8 cellular contexts compared by ENCODE assay signal in the genomic region with DNA sequence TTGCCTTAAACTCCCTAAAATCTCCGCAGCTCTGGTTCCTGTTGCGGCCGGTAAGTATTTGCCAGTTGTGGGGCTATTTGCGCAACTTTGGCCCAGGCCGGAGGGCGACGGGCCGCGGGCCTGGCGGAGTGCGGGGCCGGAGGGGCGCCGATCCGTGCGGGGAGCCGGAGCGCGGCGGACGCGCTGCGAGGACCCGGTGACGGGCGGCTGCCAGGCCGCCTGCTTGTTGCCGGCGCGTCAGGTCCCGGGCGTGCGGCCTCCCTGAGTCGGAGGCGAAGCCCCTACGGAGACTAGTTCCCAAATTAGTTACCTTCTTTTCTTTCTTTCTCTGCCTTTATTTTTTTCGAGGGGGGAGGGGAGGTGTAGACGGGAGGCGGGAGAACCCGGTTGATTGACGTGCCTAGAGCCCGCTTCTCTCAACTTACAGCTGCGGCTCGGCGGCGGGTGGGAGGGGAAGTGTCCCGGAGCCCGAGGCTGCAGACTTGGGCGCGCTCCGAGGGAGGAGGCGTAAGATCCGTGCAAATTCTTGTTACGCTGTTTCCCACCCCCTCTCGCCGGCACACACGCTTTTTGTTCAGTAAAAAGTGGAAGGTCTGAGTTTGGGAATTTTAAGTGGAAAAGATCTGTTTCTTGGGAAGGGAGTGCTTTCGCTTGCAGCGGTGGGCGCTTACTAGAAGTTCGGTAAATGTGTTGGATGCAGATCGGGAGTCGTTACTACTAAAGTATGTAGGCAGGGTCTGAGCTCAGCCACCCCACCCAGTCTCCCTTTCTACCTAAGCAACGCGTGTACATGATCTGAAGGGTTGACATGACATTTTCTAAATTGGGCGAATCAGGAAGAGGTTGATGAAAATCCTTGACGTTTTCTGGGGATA. TPM values are rescaled to one million over a fixed set of nuclear protein-coding genes. Genes with fewer than 3 reads are reported as not detected.
DNase-seq lines count a peak whose midpoint lies in the region; ATAC-seq and TF ChIP-seq lines count a peak whose summit lies in the region.

No MANE protein-coding gene starts in this region.

- peak overlapping the region; percentile 71; the same call in 1 of the 2 replicates for H3K4me2 ChIP-seq in KMS-11
- H3K4me2 ChIP-seq in fibroblast of lung (ENCODE audit: extremely low read depth, insufficient read depth, low read length): peak overlapping the region; percentile 92

- POLR2A ChIA-PET in CD8-positive, alpha-beta T cell (lab: Charles Lee): interaction anchor here (0.5 to 5.3 kb wide), 26 partner anchors 8 to 962 kb away, joined by 3 to 72 read pairs (median 4); partner anchors contain the start of genes AKAP5, CHURC1, HSPA2 and MTHFD1

- H3K9ac ChIP-seq in KMS-11 (peak overlapping the region; percentile 97), fibroblast of lung (ENCODE audit: insufficient read depth, low read length) (peak overlapping the region; percentile 97)

- H3K9me3 ChIP-seq in CD8-positive, alpha-beta T cell (ENCODE audit: low read length): no peaks in the 10 kb centered on the region
- no peaks in the 10 kb centered on the region for H3K9me3 ChIP-seq in fibroblast of lung (ENCODE audit: control insufficient read depth, insufficient read depth, low read depth, low read length)

- peak overlapping the region; percentile 95 for H3K4me3 ChIP-seq in CD8-positive, alpha-beta T cell (ENCODE audit: low read depth, low read length)
- no peak overlapping the region for H3K4me3 ChIP-seq in KMS-11 (IDR thresholded peaks at IDR 0.05; ENCODE audit: insufficient read depth, low read depth, low read length)
- H3K4me3 ChIP-seq in fibroblast of lung (replicated peaks in 1 of 4; ENCODE audit: control extremely low read depth in 1 of 4, insufficient read depth in 1 of 4, low read depth in 3 of 4, low read length in 4 of 4): peak overlapping the region; percentile 73 to 90 (median 80)

- H3K9me3 Mint-ChIP-seq in CD8-positive, alpha-beta T cell: no peaks in the 10 kb centered on the region
- H3K9me3 Mint-ChIP-seq in naive B cell: no peaks in the 10 kb centered on the region

- peak overlapping the region; percentile 100 for H3K27ac Mint-ChIP-seq in CD8-positive, alpha-beta T cell
- peak overlapping the region; percentile 99 to 100 (median 100) for H3K27ac Mint-ChIP-seq in naive B cell

- peaks cover 28% of the 10 kb centered on the region for H3K36me3 Mint-ChIP-seq in CD8-positive, alpha-beta T cell
- H3K36me3 Mint-ChIP-seq in naive B cell: no peaks in the 10 kb centered on the region

- peak overlapping the region; percentile 99 for H3K27ac ChIP-seq in CD8-positive, alpha-beta T cell (ENCODE audit: low read depth, low read length)
- peak overlapping the region; percentile 98 for H3K27ac ChIP-seq in KMS-11
- peak overlapping the region; percentile 98 for H3K27ac ChIP-seq in fibroblast of lung (ENCODE audit: insufficient read depth, low read length)

- H3K27me3 ChIP-seq in CD8-positive, alpha-beta T cell (ENCODE audit: insufficient read depth, low read length): no peaks in the 10 kb centered on the region
- H3K27me3 ChIP-seq in KMS-11 (ENCODE audit: insufficient read depth, low read depth) (no peaks in the 10 kb centered on the region), fibroblast of lung (ENCODE audit: control insufficient read depth, insufficient read depth, low read length) (no peaks in the 10 kb centered on the region)

- peaks cover 55% of the 10 kb centered on the region for H3K4me1 ChIP-seq in CD8-positive, alpha-beta T cell (ENCODE audit: insufficient read depth, low read length)
- H3K4me1 ChIP-seq in KMS-11 (ENCODE audit: low read depth, poor library complexity, severe bottlenecking) (peaks cover 56% of the 10 kb centered on the region), fibroblast of lung (ENCODE audit: control insufficient read depth, extremely low read depth, insufficient read depth, low read length) (peaks cover 13% of the 10 kb centered on the region)

- H3K79me2 ChIP-seq in KMS-11 (ENCODE audit: insufficient read depth, low read depth) (peaks cover 81% of the 10 kb centered on the region), fibroblast of lung (ENCODE audit: control insufficient read depth, insufficient read depth, low read length) (peaks cover 66% of the 10 kb centered on the region)

- intact Hi-C loops in CD8-positive, alpha-beta T cell (cut with DNase I, micrococcal nuclease): loop anchor here (1.0 to 5.0 kb wide), 4 partner anchors 38 to 863 kb away; partner anchors contain the start of genes AKAP5 (in 2 of the 2) and WDR89 (in 1 of the 2)

- TF ChIP-seq CTCF in CD8-positive, alpha-beta T cell (IDR thresholded peaks at IDR 0.05): no peak
- no peak for TF ChIP-seq CTCF in KMS-11 (conservative IDR thresholded peaks at IDR 0.05; ENCODE audit: low read depth, low read length)
- no peak for TF ChIP-seq CTCF in fibroblast of lung (conservative IDR thresholded peaks at IDR 0.05 in 1 of 2, IDR thresholded peaks at IDR 0.05 in 1 of 2; ENCODE audit: low read depth in 1 of 2, low read length in 2 of 2)

- peaks cover 66% of the 10 kb centered on the region for H3K4me1 Mint-ChIP-seq in CD8-positive, alpha-beta T cell (ENCODE audit: low read depth)
- peaks cover 65 to 79% (median 78%) of the 10 kb centered on the region in 3 donors for H3K4me1 Mint-ChIP-seq in naive B cell

- ATAC-seq in CD8-positive, alpha-beta T cell: peak; percentile 17
- peak; percentile 26 for ATAC-seq in GM21526 (IDR thresholded peaks at IDR 0.05; ENCODE audit: low FRiP score, unreplicated experiment)
- ATAC-seq in naive B cell (ENCODE audit: low read depth in 2 of 2): peak; percentile 18 to 24

- peak overlapping the region; percentile 91 for H3K4me3 Mint-ChIP-seq in CD8-positive, alpha-beta T cell
- peak overlapping the region; percentile 91 to 99 (median 95) for H3K4me3 Mint-ChIP-seq in naive B cell

- peak; percentile 70 to 89 (median 82) for DNase-seq in CD8-positive, alpha-beta T cell
- DNase-seq in RPMI7951 (ENCODE audit: low read depth) (peak; percentile 88), fibroblast of lung (ENCODE audit: low read depth in 2 of 2) (peak; percentile 86), naive B cell (peak; percentile 85)
- DNase-seq in activated T-helper 1 cell treated with anti-CD3 and anti-CD28 coated beads, Interleukin-2, amount 50 U/mL, for 16 hours (ENCODE audit: low read depth in 1 of 2, low spot score in 1 of 2): peak; percentile 66 to 71
- peak; percentile 77 to 82 for DNase-seq in stimulated activated CD8-positive, alpha-beta memory T cell treated with anti-CD3 and anti-CD28 coated beads, Interleukin-7, amount 100 ng/mL, for 4 hours (ENCODE audit: low read depth in 2 of 2)

- H3K27me3 Mint-ChIP-seq in CD8-positive, alpha-beta T cell (ENCODE audit: low read depth): no peaks in the 10 kb centered on the region
- H3K27me3 Mint-ChIP-seq in naive B cell: peaks cover 0 to 6% (median 0%) of the 10 kb centered on the region in 3 donors

- H3K36me3 ChIP-seq in CD8-positive, alpha-beta T cell (ENCODE audit: insufficient read depth, low read length): no peaks in the 10 kb centered on the region
- H3K36me3 ChIP-seq in KMS-11 (ENCODE audit: insufficient read depth) (no peaks in the 10 kb centered on the region), fibroblast of lung (ENCODE audit: control insufficient read depth, insufficient read depth, low read length) (no peaks in the 10 kb centered on the region)

- CTCF ChIA-PET in CD8-positive, alpha-beta T cell (lab: Charles Lee): interaction anchor here (0.7 to 7.6 kb wide), 11 partner anchors 9 to 75 kb away, joined by 3 to 56 read pairs (median 3); partner anchors contain the start of gene HSPA2

- H4K20me1 ChIP-seq in KMS-11 (ENCODE audit: insufficient read depth): no peaks in the 10 kb centered on the region
- H4K20me1 ChIP-seq in fibroblast of lung (ENCODE audit: control insufficient read depth, extremely low read depth, insufficient read depth, low read length): peaks cover 12% of the 10 kb centered on the region

- H2AFZ ChIP-seq in KMS-11 (ENCODE audit: low read depth) (peak overlapping the region; percentile 47), fibroblast of lung (ENCODE audit: low read length) (no peak overlapping the region)

RNA-seq across cellular contexts. Expression of gene ZBTB1, which starts 0.6 kb away (rescaled TPM):
- total RNA-seq in CD8-positive, alpha-beta T cell: 100 to 1,000 TPM; 200 to 205 TPM
- 28.0 and 33.0 TPM in 2 replicates for total RNA-seq in RPMI7951 (2014; rRNA removed; shearing (Covaris generic))
- 40.5 and 45.7 TPM in 2 replicates for total RNA-seq in fibroblast of lung
- 24.4 and 39.1 TPM in 2 replicates for polyA plus RNA-seq in fibroblast of lung
- 16.7 and 24.6 TPM in 2 replicates for polyA plus RNA-seq in fibroblast of lung (2012)
- polyA minus RNA-seq in fibroblast of lung (ENCODE audit: low replicate concordance): 0.67 and 2.4 TPM in 2 replicates
- polyA plus RNA-seq in naive B cell (ENCODE audit: low read depth in 6 of 6): 100 to 1,000 TPM in 1 of 6 donors, 10 to 100 TPM in 5; 54.4 to 103 (median 76.5) TPM

RNA-seq across cellular contexts. Expression of gene ZBTB25, which starts 1.5 kb away (rescaled TPM):
- total RNA-seq in CD8-positive, alpha-beta T cell: 10 to 100 TPM; 42.3 to 43.8 TPM
- 3.8 and 8.3 TPM in 2 replicates for total RNA-seq in RPMI7951 (2014; rRNA removed; shearing (Covaris generic))
- total RNA-seq in fibroblast of lung: 5.4 and 9.2 TPM in 2 replicates
- polyA plus RNA-seq in fibroblast of lung (4.9 and 7.2 TPM in 2 replicates), naive B cell (ENCODE audit: low read depth in 6 of 6) (10 to 100 TPM; 16.7 to 26.4 (median 22.3) TPM)
- polyA plus RNA-seq in fibroblast of lung (2012): 3.4 and 3.8 TPM in 2 replicates
- polyA minus RNA-seq in fibroblast of lung (ENCODE audit: low replicate concordance): 10.3 and 13.2 TPM in 2 replicates

RNA-seq across cellular contexts. Expression of gene HSPA2, which starts 35.4 kb away (rescaled TPM):
- 1 to 10 TPM; 2.1 to 2.6 TPM for total RNA-seq in CD8-positive, alpha-beta T cell
- total RNA-seq in RPMI7951 (2014; rRNA removed; shearing (Covaris generic)): 10.0 and 11.2 TPM in 2 replicates
- total RNA-seq in fibroblast of lung: 9.9 and 12.8 TPM in 2 replicates
- polyA plus RNA-seq in fibroblast of lung (16.5 and 50.0 TPM in 2 replicates), naive B cell (ENCODE audit: low read depth in 6 of 6) (1 to 10 TPM in 1 of 6 donors, under 1 TPM in 4, not detected in 1; 0.30 to 1.3 (median 0.36) TPM)
- polyA plus RNA-seq in fibroblast of lung (2012): 20.5 and 67.2 TPM in 2 replicates
- polyA minus RNA-seq in fibroblast of lung (ENCODE audit: low replicate concordance): 19.8 and 72.3 TPM in 2 replicates

RNA-seq across cellular contexts. Expression of gene AKAP5, which starts 39.8 kb away (rescaled TPM):
- 1 to 10 TPM; 3.7 TPM for total RNA-seq in CD8-positive, alpha-beta T cell
- 0.36 and 0.59 TPM in 2 replicates for total RNA-seq in RPMI7951 (2014; rRNA removed; shearing (Covaris generic))
- 0.17 and 0.26 TPM in 2 replicates for total RNA-seq in fibroblast of lung
- 0.19 and 0.30 TPM in 2 replicates for polyA plus RNA-seq in fibroblast of lung
- 0.26 and 0.28 TPM in 2 replicates for polyA plus RNA-seq in fibroblast of lung (2012)
- 0.08 TPM in 1 of 2 replicates, not detected in the other for polyA minus RNA-seq in fibroblast of lung (ENCODE audit: low replicate concordance)
- polyA plus RNA-seq in naive B cell (ENCODE audit: low read depth in 6 of 6): under 1 TPM in 5 of 6 donors, not detected in 1; 0.13 to 0.53 (median 0.31) TPM

RNA-seq across cellular contexts. Expression of gene PPP1R36, which starts 44.6 kb away (rescaled TPM):
- under 1 TPM in 1 of 2 experiments, not detected in 1; 0.22 TPM for total RNA-seq in CD8-positive, alpha-beta T cell
- total RNA-seq in RPMI7951 (2014; rRNA removed; shearing (Covaris generic)): 0.48 and 0.78 TPM in 2 replicates
- total RNA-seq in fibroblast of lung: 1.0 and 1.3 TPM in 2 replicates
- polyA plus RNA-seq in fibroblast of lung: 0.37 and 0.87 TPM in 2 replicates
- polyA plus RNA-seq in fibroblast of lung (2012): 0.45 and 0.52 TPM in 2 replicates
- not detected in 2 replicates for polyA minus RNA-seq in fibroblast of lung (ENCODE audit: low replicate concordance)
- under 1 TPM in 3 of 6 donors, not detected in 3; 0.22 to 0.40 (median 0.38) TPM for polyA plus RNA-seq in naive B cell (ENCODE audit: low read depth in 6 of 6)
